ENCODE assay signal across 27 cellular contexts in the genomic region with DNA sequence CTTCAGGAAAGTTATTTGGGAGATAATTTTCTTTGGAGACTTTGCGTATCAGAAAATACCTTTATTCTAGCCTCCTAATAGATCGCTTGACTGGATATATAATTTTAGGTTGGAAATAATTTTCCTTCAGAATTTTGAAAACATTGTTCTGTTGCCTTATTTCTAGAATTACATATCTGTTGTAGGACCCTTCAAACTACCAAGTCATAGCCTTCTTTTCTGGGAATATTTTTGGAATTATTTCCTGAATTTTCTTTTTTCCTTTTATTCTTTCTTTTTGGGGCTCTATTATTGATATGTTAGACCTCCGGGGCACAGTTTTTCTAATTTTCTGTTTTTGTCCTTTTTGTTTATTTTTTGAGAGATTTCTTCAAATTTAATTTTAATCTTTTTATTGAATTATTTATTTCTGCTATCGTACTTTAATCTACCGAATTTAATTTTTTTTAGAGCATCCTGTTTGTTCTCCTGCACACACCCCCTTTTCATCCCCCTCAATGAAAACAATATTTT.
"Had no signal": no experiment of that assay in that cellular context is flagged by ENCODE, and none has a peak within 500 bp of the region (broad histone marks: within the 10 kb centered on the region; RNA-seq: fewer than 3 reads in every experiment).

No MANE protein-coding gene starts in this region.

- ATAC-seq: activated CD8-positive, alpha-beta T cell treated with anti-CD3 and anti-CD28 coated beads, Interleukin-2, amount 10 ng/mL, durations not matched to agents 7 days and 5 days had no signal

- H3K4me3 Mint-ChIP-seq: activated CD8-positive, alpha-beta T cell treated with anti-CD3 and anti-CD28 coated beads, Interleukin-2, amount 10 ng/mL, durations not matched to agents 7 days and 5 days; activated naive CD4-positive, alpha-beta T cell treated with anti-CD3 and anti-CD28 coated beads, Interleukin-2, amount 50 U/mL, for 24 hours; activated T-helper 1 cell treated with anti-CD3 and anti-CD28 coated beads, Interleukin-12 subunit alpha, Interleukin-12 subunit beta, Interleukin-2, Interleukin-4 antibody, amounts not matched to agents 30 ng/mL and 10 ng/mL and 1 ng/mL, durations not matched to agents 14 hours and 24 hours and 36 hours; T-helper 1 cell treated with Interleukin-12 subunit alpha and Interleukin-12 subunit beta and Interleukin-4 antibody, amounts not matched to agents 30 μg/mL and 1 μg/mL, for 36 hours had no signal

- H3K9me3 ChIP-seq: MG63 had no signal

- H3K27me3 ChIP-seq: MG63 had no signal

- H3K36me3 ChIP-seq: MG63 had no signal

- H3K27ac ChIP-seq: KMS-11 had no signal

- H3K27ac Mint-ChIP-seq: activated CD8-positive, alpha-beta T cell treated with anti-CD3 and anti-CD28 coated beads, Interleukin-2, amount 10 ng/mL, durations not matched to agents 7 days and 5 days; activated naive CD4-positive, alpha-beta T cell treated with anti-CD3 and anti-CD28 coated beads, Interleukin-2, amount 50 U/mL, for 24 hours; activated T-helper 1 cell treated with anti-CD3 and anti-CD28 coated beads, Interleukin-12 subunit alpha, Interleukin-12 subunit beta, Interleukin-2, Interleukin-4 antibody, amounts not matched to agents 30 ng/mL and 10 ng/mL and 1 ng/mL, durations not matched to agents 14 hours and 24 hours and 36 hours; T-helper 1 cell treated with Interleukin-12 subunit alpha and Interleukin-12 subunit beta and Interleukin-4 antibody, amounts not matched to agents 30 μg/mL and 1 μg/mL, for 36 hours had no signal

- H3K27me3 Mint-ChIP-seq: activated naive CD4-positive, alpha-beta T cell treated with anti-CD3 and anti-CD28 coated beads, Interleukin-2, amount 50 U/mL, for 24 hours had no signal

- H3K4me3 ChIP-seq: MG63 had no signal

- H3K4me2 ChIP-seq: KMS-11 had no signal

- DNase-seq: activated CD4-positive, alpha-beta T cell treated with anti-CD3 and anti-CD28 coated beads for 48 hours; activated CD4-positive, alpha-beta T cell treated with anti-CD3 and anti-CD28 coated beads, Interleukin-2, amount 50 U/mL, for 4 hours; activated CD4-positive, CD25-positive, alpha-beta regulatory T cell treated with anti-CD3 and anti-CD28 coated beads, Interleukin-2, amount 50 U/mL, for 72 hours; activated CD8-positive, alpha-beta memory T cell treated with anti-CD3 and anti-CD28 coated beads, Interleukin-2, amount 50 U/mL, for 48 hours; activated CD8-positive, alpha-beta T cell treated with anti-CD3 and anti-CD28 coated beads, Interleukin-2, amount 10 ng/mL, durations not matched to agents 7 days and 5 days; activated effector memory CD4-positive, alpha-beta T cell treated with Interleukin-2 at 50 U/mL for 16 hours; activated naive CD4-positive, alpha-beta T cell; activated T-cell treated with anti-CD3 and anti-CD28 coated beads, Interleukin-2, amount 50 U/mL, for 1 hour; aorta; MG63; MV-4-11; NCI-H1092 treated with DMSO at 0.1 percent for 48 hours; NCI-H1417 treated with DMSO at 0.1 percent for 48 hours; NCI-H1694; NCI-H2029; NCI-H2107; NCI-H2171 treated with DMSO at 0.1 percent for 48 hours; NCI-H226; NCI-H526 treated with DMSO at 0.1 percent for 48 hours; NCI-H82; NK-92 treated with Interleukin-12 subunit alpha and Interleukin-12 subunit beta, amount 100 ng/mL, for 24 hours; OCI-M1; SHP77 treated with DMSO at 0.1 percent for 48 hours had no signal

- H3K9ac ChIP-seq: KMS-11 had no signal
